9 cellular contexts compared by ENCODE assay signal in genomic region chr19:34962945-34963530, GRCh38. TPM values are rescaled to one million over a fixed set of nuclear protein-coding genes. Genes with fewer than 3 reads are reported as not detected.
A peak's percentile ranks its signal among the peaks of the same experiment; 100 is the strongest.
DNase-seq lines count a peak whose midpoint lies in the region; ATAC-seq, FAIRE-seq and TF ChIP-seq lines count a peak whose summit lies in the region.
"Had no signal": no experiment of that assay in that cellular context is flagged by ENCODE, and none has a peak within 500 bp of the region (broad histone marks: within the 10 kb centered on the region; RNA-seq: fewer than 3 reads in every experiment).

No MANE protein-coding gene starts in this region.

- DNase-seq in AG04449 (ENCODE audit: low read depth, low spot score) (no peak), HK-2 (ENCODE audit: unreplicated experiment) (peak; percentile 8), adrenal gland (no peak), kidney (no peak), suprapubic skin (ENCODE audit: low spot score in 2 of 2) (no peak), GDM1 (lab: John Stamatoyannopoulos, UW) (no peak)
- DNase-seq in activated CD4-positive, CD25-positive, alpha-beta regulatory T cell (lab: John Stamatoyannopoulos, UW), result no peak

- POLR2A ChIA-PET in AG04449 (lab: Yijun Ruan, JAX), result no interaction called here

- H3K9me3 ChIP-seq in adrenal gland (replicated peaks in 1 of 3) (peaks cover 0 to 25% (median 0%) of the 10 kb centered on the region in 3 donors), kidney (ENCODE audit: control insufficient read depth in 1 of 2, low read length in 2 of 2) (peaks cover 17 to 31% of the 10 kb centered on the region in 2 donors), suprapubic skin (peaks cover 15% of the 10 kb centered on the region)

- ATAC-seq in GM18873 (IDR thresholded peaks at IDR 0.05; ENCODE audit: low FRiP score, unreplicated experiment), result no peak

- peak overlapping the region; percentile 37 to 78 for H3K9ac ChIP-seq in kidney (ENCODE audit: low read length in 2 of 2)

- H3K4me3 ChIP-seq in AG04449 (ENCODE audit: low read depth, low read length), result peak overlapping the region; percentile 75
- peak overlapping the region; percentile 50 to 99 (median 74) for H3K4me3 ChIP-seq in adrenal gland
- H3K4me3 ChIP-seq in kidney (ENCODE audit: low read length in 2 of 2), result peak overlapping the region; percentile 81 to 86
- peak overlapping the region; percentile 91 for H3K4me3 ChIP-seq in suprapubic skin

- WGBS in adrenal gland, 4 donors, result 30 to 41% (median 38%) methylated on average over 9 of the region's 9 CpGs
- 39% methylated on average over 9 of the region's 9 CpGs for WGBS in suprapubic skin

- TF ChIP-seq EP300 in suprapubic skin (IDR thresholded peaks at IDR 0.05), result no peak

- intact Hi-C loops in adrenal gland (cut with DNase I) (no loop called here), kidney (cut with DNase I) (no loop called here)

- H3K4me1 ChIP-seq in adrenal gland (replicated peaks in 1 of 2), result peaks cover 5 to 9% of the 10 kb centered on the region in 2 donors
- H3K4me1 ChIP-seq in kidney (ENCODE audit: control insufficient read depth in 1 of 2, insufficient read depth in 1 of 2, low read depth in 1 of 2, low read length in 2 of 2), result peaks cover 0 to 7% of the 10 kb centered on the region in 2 donors
- peaks cover 30% of the 10 kb centered on the region for H3K4me1 ChIP-seq in suprapubic skin

- H3K27me3 ChIP-seq in adrenal gland (no peaks in the 10 kb centered on the region), suprapubic skin (no peaks in the 10 kb centered on the region)

- H3K36me3 ChIP-seq in adrenal gland (replicated peaks in 1 of 2) (peaks cover 0 to 22% of the 10 kb centered on the region in 2 donors), kidney (ENCODE audit: control insufficient read depth in 1 of 2, insufficient read depth in 2 of 2, low read length in 2 of 2) (peaks cover 21 to 29% of the 10 kb centered on the region in 2 donors), suprapubic skin (peaks cover 27% of the 10 kb centered on the region)

- TF ChIP-seq POLR2A in adrenal gland (IDR thresholded peaks at IDR 0.05), result no peak
- no peak for TF ChIP-seq POLR2A in suprapubic skin (IDR thresholded peaks at IDR 0.05)

- peak overlapping the region in 2 of 5 donors; percentile 47 to 77 for H3K27ac ChIP-seq in adrenal gland
- peak overlapping the region; percentile 9 to 41 for H3K27ac ChIP-seq in kidney (ENCODE audit: low read depth in 2 of 2, low read length in 2 of 2)
- H3K27ac ChIP-seq in suprapubic skin, result peak overlapping the region; percentile 61
- H3K27ac ChIP-seq: epithelial cell of prostate had no signal

- CTCF ChIA-PET in AG04449 (lab: Yijun Ruan, JAX), result interaction anchor here (0.7 to 5.7 kb wide), 4 partner anchors 9 to 179 kb away, joined by 3 to 35 read pairs (median 3); no protein-coding TSS in a partner anchor

- FAIRE-seq in kidney (lab: Jason Lieb, UNC), result no peak

- TF ChIP-seq CTCF in AG04449 (IDR thresholded peaks at IDR 0.05; ENCODE audit: insufficient read depth, low read length, missing control alignments) (no peak), adrenal gland (IDR thresholded peaks at IDR 0.05) (no peak), kidney (IDR thresholded peaks at IDR 0.05; ENCODE audit: borderline replicate concordance, extremely low read depth, insufficient read depth) (no peak), suprapubic skin (IDR thresholded peaks at IDR 0.05) (no peak)

RNA-seq across cellular contexts. Expression of gene ZNF792, which starts 1.0 kb away (rescaled TPM):
- total RNA-seq in adrenal gland, result 1 to 10 TPM; 3.3 to 8.4 (median 6.8) TPM
- polyA plus RNA-seq in adrenal gland, result 1 to 10 TPM in 1 of 3 donors, under 1 TPM in 2; 0.61 to 2.1 (median 0.97) TPM
- total RNA-seq in kidney, result 9.1 TPM
- polyA plus RNA-seq in kidney (ENCODE audit: insufficient read depth, low read depth, low replicate concordance), result 2.0 TPM
- total RNA-seq in suprapubic skin, result 1 to 10 TPM; 2.5 to 6.5 (median 3.7) TPM

RNA-seq across cellular contexts. Expression of gene ZNF30, which starts 36.3 kb away (rescaled TPM):
- total RNA-seq in adrenal gland (1 to 10 TPM; 2.1 to 5.6 (median 3.6) TPM), kidney (3.5 TPM), suprapubic skin (1 to 10 TPM in 2 of 4 donors, under 1 TPM in 2; 0.44 to 3.4 (median 1.5) TPM)
- polyA plus RNA-seq in adrenal gland (1 to 10 TPM; 2.8 to 5.3 (median 3.6) TPM), kidney (ENCODE audit: insufficient read depth, low read depth, low replicate concordance) (3.1 TPM)

RNA-seq across cellular contexts. Expression of gene GRAMD1A, which starts 37.1 kb away (rescaled TPM):
- total RNA-seq in adrenal gland (100 to 1,000 TPM in 1 of 8 donors, 10 to 100 TPM in 7; 42.4 to 101 (median 81.5) TPM), kidney (87.3 TPM), suprapubic skin (10 to 100 TPM; 16.3 to 38.7 (median 20.8) TPM)
- polyA plus RNA-seq in adrenal gland (100 to 1,000 TPM in 1 of 3 donors, 10 to 100 TPM in 2; 41.5 to 125 (median 74.9) TPM), kidney (ENCODE audit: insufficient read depth, low read depth, low replicate concordance) (29.8 TPM)
